Comparison of ENCODE assay signal across 5 cellular contexts in genomic region chr5:15386122-15386521, GRCh38.
"Had no signal": no experiment of that assay in that cellular context is flagged by ENCODE, and none has a peak within 500 bp of the region (broad histone marks: within the 10 kb centered on the region; RNA-seq: fewer than 3 reads in every experiment).

No MANE protein-coding gene starts in this region.

- H3K9me3 Mint-ChIP-seq: GM23338, H9 had no signal

- DNase-seq: H9, HCEC 1CT, IMR-90 had no signal

- H3K4me3 Mint-ChIP-seq: GM23338, H9 had no signal

- H3K27ac Mint-ChIP-seq: GM23338 had no signal

- ATAC-seq: GM23338, K562 had no signal
